9 cellular contexts compared by ENCODE assay signal in the genomic region with DNA sequence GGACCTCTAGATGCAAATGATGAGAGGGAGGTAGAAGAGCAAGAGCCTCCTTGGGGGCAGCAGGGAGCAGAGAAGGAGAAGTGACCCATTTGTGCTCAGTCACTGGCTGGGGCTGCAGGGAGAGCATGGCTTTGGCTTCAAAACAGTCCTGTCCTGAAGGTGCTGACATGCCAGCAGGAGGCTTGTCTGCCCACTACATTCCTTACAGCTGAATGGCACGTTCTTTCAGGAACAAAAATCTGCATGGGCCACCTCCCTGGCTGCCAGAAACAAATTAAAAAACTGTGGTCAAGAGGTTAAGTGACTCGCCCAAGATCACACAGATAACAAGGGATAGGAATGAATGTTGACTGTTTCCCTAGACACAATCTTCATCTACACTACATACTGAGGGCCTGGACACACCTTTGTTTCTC.
DNase-seq lines count a peak whose midpoint lies in the region; ATAC-seq, FAIRE-seq and TF ChIP-seq lines count a peak whose summit lies in the region.
"Had no signal": no experiment of that assay in that cellular context is flagged by ENCODE, and none has a peak within 500 bp of the region (broad histone marks: within the 10 kb centered on the region; RNA-seq: fewer than 3 reads in every experiment).

No MANE protein-coding gene starts in this region.

- H4K20me1 ChIP-seq in OCI-LY7 (ENCODE audit: insufficient read depth, low read length), result no peaks in the 10 kb centered on the region

- no peaks in the 10 kb centered on the region for H3K27me3 ChIP-seq in CD8-positive, alpha-beta memory T cell (ENCODE audit: insufficient read depth, low read length, poor library complexity, severe bottlenecking)
- H3K27me3 ChIP-seq: gastrocnemius medialis had no signal

- peak; percentile 28 for FAIRE-seq in HTR-8/SVneo (lab: Jason Lieb, UNC)

- intact Hi-C loops in left colon (cut with DNase I, micrococcal nuclease) (no loop called here), OCI-LY7 (cut with micrococcal nuclease; ENCODE audit: unreplicated experiment) (no loop called here)

- peak overlapping the region in 7 of 8 donors; percentile 17 to 96 (median 64) for H3K27ac Mint-ChIP-seq in CD8-positive, alpha-beta memory T cell

- no peaks in the 10 kb centered on the region for H3K79me2 ChIP-seq in OCI-LY7 (ENCODE audit: insufficient read depth, low read depth, low read length)

- H3K27ac ChIP-seq in CD8-positive, alpha-beta memory T cell (ENCODE audit: low read depth, low read length), result no peak overlapping the region
- H3K27ac ChIP-seq in OCI-LY7 (ENCODE audit: low read depth, low read length, poor library complexity, severe bottlenecking), result no peak overlapping the region
- H3K27ac ChIP-seq: gastrocnemius medialis had no signal

- no TSS peak for BruUV-seq in OCI-LY7 (replicated peaks; lab: Mats Ljungman, UMichigan)

- H3K4me2 ChIP-seq in OCI-LY7 (ENCODE audit: low read length), result no peak overlapping the region

- H3K9me3 ChIP-seq in CD8-positive, alpha-beta memory T cell (ENCODE audit: low read length), result no peaks in the 10 kb centered on the region
- no peaks in the 10 kb centered on the region for H3K9me3 ChIP-seq in OCI-LY7 (ENCODE audit: low read length)
- H3K9me3 ChIP-seq: gastrocnemius medialis had no signal

- H3K36me3 Mint-ChIP-seq in CD8-positive, alpha-beta memory T cell, result peaks cover 14 to 85% (median 43%) of the 10 kb centered on the region in 3 donors

- no peak overlapping the region for H3K4me3 ChIP-seq in CD8-positive, alpha-beta memory T cell (ENCODE audit: low read length)
- no peak overlapping the region for H3K4me3 ChIP-seq in OCI-LY7 (ENCODE audit: low read depth, low read length, poor library complexity, severe bottlenecking)
- H3K4me3 ChIP-seq: gastrocnemius medialis had no signal

- H2AFZ ChIP-seq in OCI-LY7 (ENCODE audit: low read length), result no peak overlapping the region

- H3K4me3 Mint-ChIP-seq in CD8-positive, alpha-beta memory T cell, result no peak overlapping the region

- no peak for DNase-seq in CD8-positive, alpha-beta memory T cell
- DNase-seq in HTR-8/SVneo (ENCODE audit: insufficient read length, low spot score), result peak; percentile 10
- peak; percentile 44 for DNase-seq in amniotic epithelial cell (ENCODE audit: low read depth)
- DNase-seq in left colon, result no peak
- no peak for DNase-seq in SHP77 treated with DMSO at 0.1 percent for 48 hours (lab: John Stamatoyannopoulos, UW)
- DNase-seq in OCI-LY7 (ENCODE audit: low spot score), result no peak
- DNase-seq in activated CD4-positive, alpha-beta T cell treated with anti-CD3 and anti-CD28 coated beads for 48 hours, result no peak
- DNase-seq: gastrocnemius medialis had no signal

- TF ChIP-seq CTCF in OCI-LY7 (conservative IDR thresholded peaks at IDR 0.05; ENCODE audit: low read length), result no peak

- H3K27me3 Mint-ChIP-seq in CD8-positive, alpha-beta memory T cell, result peaks cover 0 to 2% of the 10 kb centered on the region in 2 donors

- H3K36me3 ChIP-seq in CD8-positive, alpha-beta memory T cell (ENCODE audit: insufficient read depth, low read length), result peaks cover 49% of the 10 kb centered on the region
- H3K36me3 ChIP-seq in OCI-LY7 (ENCODE audit: insufficient read depth, low read length), result peaks cover 64% of the 10 kb centered on the region

- CTCF ChIA-PET in CD8-positive, alpha-beta memory T cell (lab: Charles Lee), result no interaction called here
- CTCF ChIA-PET in OCI-LY7 (lab: Charles Lee; ENCODE audit: unreplicated experiment), result no interaction called here

- H3K9me3 Mint-ChIP-seq in CD8-positive, alpha-beta memory T cell, result no peaks in the 10 kb centered on the region

- H3K9me2 ChIP-seq in OCI-LY7 (ENCODE audit: insufficient read depth, low read length), result no peaks in the 10 kb centered on the region

- peaks cover 3% of the 10 kb centered on the region for H3K4me1 ChIP-seq in CD8-positive, alpha-beta memory T cell (ENCODE audit: insufficient read depth, low read length)
- H3K4me1 ChIP-seq in OCI-LY7 (ENCODE audit: insufficient read depth, low read length, poor library complexity, severe bottlenecking), result no peaks in the 10 kb centered on the region

- ATAC-seq in left colon, result peak; percentile 92
- ATAC-seq in GM21786 (IDR thresholded peaks at IDR 0.05; ENCODE audit: unreplicated experiment), result no peak
- ATAC-seq: gastrocnemius medialis had no signal

- H3K4me1 Mint-ChIP-seq in CD8-positive, alpha-beta memory T cell, result peaks cover 23 to 47% (median 29%) of the 10 kb centered on the region in 3 donors

- POLR2A ChIA-PET in CD8-positive, alpha-beta memory T cell (lab: Charles Lee), result no interaction called here
- POLR2A ChIA-PET in OCI-LY7 (lab: Charles Lee), result no interaction called here

Comparison
In these comparisons a context has a peak if more than half of its experiments do, and no peak if none do; other contexts are left out.
1. DNase-seq: peak in HTR-8/SVneo (single experiment) and amniotic epithelial cell (single experiment); none in CD8-positive, alpha-beta memory T cell (0 of 5), left colon (0 of 2), SHP77 treated with DMSO at 0.1 percent for 48 hours (single experiment), OCI-LY7 (single experiment) and activated CD4-positive, alpha-beta T cell treated with anti-CD3 and anti-CD28 coated beads for 48 hours (single experiment).